ENCODE assay signal across 7 cellular contexts in the genomic region with DNA sequence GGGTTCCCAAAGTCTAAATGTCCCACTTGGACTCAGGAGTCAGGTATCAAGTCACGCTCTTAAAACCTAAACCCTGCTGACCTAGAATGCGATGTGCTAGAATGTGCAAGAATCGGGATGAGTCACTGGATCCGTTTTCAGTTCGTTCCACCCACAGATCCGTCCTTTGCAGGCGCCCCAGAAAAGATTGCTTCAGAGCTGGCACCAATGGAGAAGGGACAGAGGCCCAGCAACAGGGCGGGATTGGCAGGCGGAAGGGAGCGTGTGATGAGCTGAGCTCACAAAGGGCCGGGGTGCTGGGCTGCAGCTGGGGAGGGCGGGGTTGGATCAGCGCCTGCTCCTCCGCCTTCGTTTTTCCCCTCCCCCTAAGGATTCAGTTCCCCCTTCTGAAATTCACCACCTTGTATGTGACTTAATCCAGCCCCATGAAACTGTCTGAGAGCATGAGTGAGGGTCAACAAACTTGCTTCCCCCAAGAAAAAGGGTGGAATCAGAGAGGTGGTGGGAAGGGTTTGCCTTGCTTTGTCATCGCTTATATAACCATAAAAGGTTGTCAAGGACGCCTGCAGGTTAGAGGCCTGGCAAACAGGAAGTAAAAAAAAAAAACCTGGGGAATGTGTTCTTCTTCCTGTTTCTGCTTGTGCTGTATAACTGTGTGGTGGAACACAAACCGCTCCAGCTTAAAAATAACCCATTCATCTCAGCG. TPM values are rescaled to one million over a fixed set of nuclear protein-coding genes. Genes with fewer than 3 reads are reported as not detected.
DNase-seq lines count a peak whose midpoint lies in the region; ATAC-seq and TF ChIP-seq lines count a peak whose summit lies in the region.

No MANE protein-coding gene starts in this region.

- TF ChIP-seq POLR2A in lower leg skin (IDR thresholded peaks at IDR 0.05) = peak in 1 of 2 donors; percentile 72

- no peaks in the 10 kb centered on the region for H3K27me3 Mint-ChIP-seq in activated B cell treated with CpG ODN at 0.5 μM for 24 hours

- no peak overlapping the region for H3K4me3 ChIP-seq in lower leg skin (ENCODE audit: low read depth, poor library complexity, severe bottlenecking)

- DNase-seq in activated B cell treated with CpG ODN at 0.5 μM for 24 hours (peak; percentile 77), dedifferentiated amniotic fluid mesenchymal stem cell (ENCODE audit: extremely low spot score) (peak; percentile 100), lower leg skin (ENCODE audit: low spot score in 2 of 2) (peak; percentile 99), NOMO-1 treated with dmso at 0.1 percent for 144 hours (lab: John Stamatoyannopoulos, UW; ENCODE audit: unreplicated experiment) (no peak)
- peak; percentile 68 to 79 (median 74) for DNase-seq in stimulated activated CD4-positive, alpha-beta T cell treated with anti-CD3 and anti-CD28 coated beads, TNF-alpha, amount 100 ng/mL, for 4 hours (ENCODE audit: low read depth in 3 of 3)

- H3K27ac Mint-ChIP-seq in activated B cell treated with CpG ODN at 0.5 μM for 24 hours = peak overlapping the region; percentile 100

- WGBS in lower leg skin, 2 donors = 0 to 1% methylated on average over 19 of the region's 19 CpGs

- CTCF ChIA-PET in activated B cell treated with CpG ODN at 0.5 μM for 24 hours (lab: Charles Lee) = interaction anchor here (1.5 to 11.3 kb wide), 3 partner anchors 11 to 21 kb away, joined by 6 to 177 read pairs (median 70); no protein-coding TSS in a partner anchor

- no peaks in the 10 kb centered on the region for H3K9me3 Mint-ChIP-seq in activated B cell treated with CpG ODN at 0.5 μM for 24 hours

- POLR2A ChIA-PET in activated B cell treated with CpG ODN at 0.5 μM for 24 hours (lab: Charles Lee) = interaction anchor here (0.6 to 20.6 kb wide), 15 partner anchors 8 to 1685 kb away, joined by 3 to 590 read pairs (median 7); partner anchors contain the start of gene BRI3BP

- H3K4me3 Mint-ChIP-seq in activated B cell treated with CpG ODN at 0.5 μM for 24 hours = peak overlapping the region; percentile 100

- H3K4me1 Mint-ChIP-seq in activated B cell treated with CpG ODN at 0.5 μM for 24 hours = peaks cover 91% of the 10 kb centered on the region

- TF ChIP-seq CTCF in activated B cell treated with CpG ODN at 0.5 μM for 24 hours (IDR thresholded peaks at IDR 0.05) (no peak), lower leg skin (IDR thresholded peaks at IDR 0.05) (no peak)

- peaks cover 32% of the 10 kb centered on the region for H3K36me3 Mint-ChIP-seq in activated B cell treated with CpG ODN at 0.5 μM for 24 hours (ENCODE audit: low read depth)

- intact Hi-C loops in activated B cell treated with CpG ODN at 0.5 μM for 24 hours (cut with micrococcal nuclease) = loop anchor here (5.0 kb wide), 1 partner anchor 350 kb away; the partner anchor contains the start of gene NCOR2
- intact Hi-C loops in lower leg skin (cut with DNase I; ENCODE audit: low total_unique reads) = no loop called here

- ATAC-seq in GM19025 (IDR thresholded peaks at IDR 0.05; ENCODE audit: low read depth, unreplicated experiment) (peak; percentile 45), HG03196 (IDR thresholded peaks at IDR 0.05; ENCODE audit: unreplicated experiment) (peak; percentile 48), activated B cell treated with CpG ODN at 0.5 μM for 24 hours (ENCODE audit: low read depth) (peak; percentile 63)

RNA-seq across cellular contexts. Expression of gene UBC, which starts 2.8 kb away (rescaled TPM):
- total RNA-seq in activated B cell treated with CpG ODN at 0.5 μM for 24 hours = 847 and 865 TPM in 2 replicates
- 1,000 to 10,000 TPM; 1,350 to 1,636 (median 1,452) TPM for total RNA-seq in lower leg skin

RNA-seq across cellular contexts. Expression of gene SCARB1, which starts 53.6 kb away (rescaled TPM):
- total RNA-seq in activated B cell treated with CpG ODN at 0.5 μM for 24 hours = 39.3 and 40.8 TPM in 2 replicates
- 10 to 100 TPM; 18.6 to 41.8 (median 26.7) TPM for total RNA-seq in lower leg skin
